ENCODE assay signal across 1 cellular context in the genomic region with DNA sequence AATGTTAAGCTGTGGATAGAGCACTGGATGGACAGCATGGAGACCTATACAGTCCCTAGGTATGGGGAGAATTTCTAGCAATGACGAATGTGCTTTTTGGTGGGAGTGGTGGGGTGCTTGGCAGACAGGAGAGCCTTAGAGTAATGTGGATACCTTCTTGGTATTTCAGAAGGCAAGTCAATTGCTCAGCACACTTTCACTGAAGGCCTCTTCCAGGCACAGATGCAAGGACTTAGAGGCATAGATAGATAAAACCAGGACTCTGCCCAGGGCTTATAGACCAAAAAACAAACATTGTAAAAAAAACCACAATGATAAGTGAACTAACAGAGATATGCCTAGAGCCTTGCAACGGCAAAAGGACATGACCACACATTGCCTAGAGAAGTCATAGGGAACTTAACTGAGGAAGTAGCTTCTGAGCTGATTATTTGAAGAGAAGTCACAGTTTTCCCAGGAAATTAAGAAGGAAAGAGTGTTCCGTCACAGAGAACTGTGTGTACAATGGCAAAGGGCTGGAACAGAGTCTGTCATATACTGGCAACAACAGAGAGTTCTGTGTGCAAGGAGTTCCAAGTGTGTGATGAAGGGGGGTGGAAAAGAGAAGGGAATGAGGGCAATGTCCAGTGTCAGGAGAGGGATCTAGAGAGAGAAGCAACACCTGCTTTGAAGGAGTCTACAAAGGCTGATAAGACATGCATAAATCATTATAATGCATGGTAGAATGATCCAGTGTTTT.
TF ChIP-seq lines count a peak whose summit lies in the region.

No MANE protein-coding gene starts in this region.

TF ChIP-seq in HepG2, 621 proteins besides CTCF, POLR2A, EP300 and RAD21:
- TF ChIP-seq, protein P1, sequence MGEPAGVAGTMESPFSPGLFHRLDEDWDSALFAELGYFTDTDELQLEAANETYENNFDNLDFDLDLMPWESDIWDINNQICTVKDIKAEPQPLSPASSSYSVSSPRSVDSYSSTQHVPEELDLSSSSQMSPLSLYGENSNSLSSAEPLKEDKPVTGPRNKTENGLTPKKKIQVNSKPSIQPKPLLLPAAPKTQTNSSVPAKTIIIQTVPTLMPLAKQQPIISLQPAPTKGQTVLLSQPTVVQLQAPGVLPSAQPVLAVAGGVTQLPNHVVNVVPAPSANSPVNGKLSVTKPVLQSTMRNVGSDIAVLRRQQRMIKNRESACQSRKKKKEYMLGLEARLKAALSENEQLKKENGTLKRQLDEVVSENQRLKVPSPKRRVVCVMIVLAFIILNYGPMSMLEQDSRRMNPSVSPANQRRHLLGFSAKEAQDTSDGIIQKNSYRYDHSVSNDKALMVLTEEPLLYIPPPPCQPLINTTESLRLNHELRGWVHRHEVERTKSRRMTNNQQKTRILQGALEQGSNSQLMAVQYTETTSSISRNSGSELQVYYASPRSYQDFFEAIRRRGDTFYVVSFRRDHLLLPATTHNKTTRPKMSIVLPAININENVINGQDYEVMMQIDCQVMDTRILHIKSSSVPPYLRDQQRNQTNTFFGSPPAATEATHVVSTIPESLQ (CRISPR knock-in tag; conservative IDR thresholded peaks at IDR 0.05), result no peak
- peak; percentile 38; the same call in 1 of the 2 replicates for TF ChIP-seq ZNF362 (CRISPR knock-in tag; IDR thresholded peaks at IDR 0.05; ENCODE audit: borderline replicate concordance)
- peak; percentile 20; the same call in 1 of the 2 replicates for TF ChIP-seq HNF4A (CRISPR knock-in tag; IDR thresholded peaks at IDR 0.05)
